Comparison of ENCODE assay signal across 9 cellular contexts in genomic region chr9:89313842-89314241, GRCh38. TPM values are rescaled to one million over a fixed set of nuclear protein-coding genes. Genes with fewer than 3 reads are reported as not detected.
DNase-seq lines count a peak whose midpoint lies in the region; ATAC-seq and TF ChIP-seq lines count a peak whose summit lies in the region.
"Had no signal": no experiment of that assay in that cellular context is flagged by ENCODE, and none has a peak within 500 bp of the region (broad histone marks: within the 10 kb centered on the region; RNA-seq: fewer than 3 reads in every experiment).

No MANE protein-coding gene starts in this region.

- CTCF ChIA-PET in HEK293 (lab: Yijun Ruan, JAX) = interaction anchor here (0.5 to 1.1 kb wide), 2 partner anchors 8 to 19 kb away, joined by 3 read pairs; no protein-coding TSS in a partner anchor

- H3K36me3 Mint-ChIP-seq in T-helper 2 cell treated with Interferon-gamma antibody and Interleukin-4, amounts not matched to agents 5 μg/mL and 100 μg/mL, for 36 hours (ENCODE audit: low read depth) = peaks cover 68% of the 10 kb centered on the region

- 46 to 91% (median 71%) methylated on average over 1 of the region's 1 CpG for WGBS in spleen, 5 donors

- peaks cover 37% of the 10 kb centered on the region for H3K36me3 ChIP-seq in BLaER1
- H3K36me3 ChIP-seq in HEK293 (ENCODE audit: control insufficient read depth in 2 of 2, insufficient read depth in 1 of 2, low read length in 2 of 2) = peaks cover 11 to 54% of the 10 kb centered on the region in 2 experiments; a peak in 2 of 3 replicates
- H3K36me3 ChIP-seq in spleen = peaks cover 0 to 30% (median 9%) of the 10 kb centered on the region in 6 donors
- H3K36me3 ChIP-seq: transverse colon had no signal

- ATAC-seq in GM18870 (IDR thresholded peaks at IDR 0.05; ENCODE audit: unreplicated experiment) = no peak

- no peak for TF ChIP-seq CTCF in HEK293 (tag by site-specific recombination; IDR thresholded peaks at IDR 0.05)
- no peak for TF ChIP-seq CTCF in fibroblast of villous mesenchyme (IDR thresholded peaks at IDR 0.05; ENCODE audit: insufficient read depth, low read depth, low read length)
- TF ChIP-seq CTCF in spleen (IDR thresholded peaks at IDR 0.05 in 8 of 11, conservative IDR thresholded peaks at IDR 0.05 in 3 of 11) = no peak

- peak overlapping the region; percentile 96 for H3K4me3 Mint-ChIP-seq in T-helper 2 cell treated with Interferon-gamma antibody and Interleukin-4, amounts not matched to agents 5 μg/mL and 100 μg/mL, for 36 hours

- H3K27ac ChIP-seq in BLaER1 (peak overlapping the region; percentile 94), HEK293 (ENCODE audit: extremely low read depth, low read depth, low read length) (peak overlapping the region; percentile 13; the same call in 1 of the 2 replicates), spleen (peak overlapping the region in 2 of 8 donors; percentile 2 to 9)

- intact Hi-C loops in spleen (cut with DNase I; ENCODE audit: low total_unique reads) = no loop called here

- TF ChIP-seq POLR2A in spleen (IDR thresholded peaks at IDR 0.05) = no peak

- no peaks in the 10 kb centered on the region for H3K9me3 Mint-ChIP-seq in T-helper 2 cell treated with Interferon-gamma antibody and Interleukin-4, amounts not matched to agents 5 μg/mL and 100 μg/mL, for 36 hours

- H3K27ac Mint-ChIP-seq in T-helper 2 cell treated with Interferon-gamma antibody and Interleukin-4, amounts not matched to agents 5 μg/mL and 100 μg/mL, for 36 hours = peak overlapping the region; percentile 53

- H3K27me3 ChIP-seq in BLaER1 = no peaks in the 10 kb centered on the region
- no peaks in the 10 kb centered on the region for H3K27me3 ChIP-seq in spleen (replicated peaks in 1 of 7)
- H3K27me3 ChIP-seq: transverse colon had no signal

- peaks cover 41% of the 10 kb centered on the region for H4K20me1 ChIP-seq in BLaER1

- peak overlapping the region; percentile 98 for H3K9ac ChIP-seq in BLaER1

- H3K4me1 ChIP-seq in BLaER1 = peaks cover 49% of the 10 kb centered on the region
- peaks cover 5% of the 10 kb centered on the region; the same call in 1 of the 2 replicates for H3K4me1 ChIP-seq in HEK293 (ENCODE audit: control insufficient read depth, insufficient read depth, low read length)
- peaks cover 21 to 68% (median 53%) of the 10 kb centered on the region in 6 donors for H3K4me1 ChIP-seq in spleen

- peaks cover 50% of the 10 kb centered on the region for H3K4me1 Mint-ChIP-seq in T-helper 2 cell treated with Interferon-gamma antibody and Interleukin-4, amounts not matched to agents 5 μg/mL and 100 μg/mL, for 36 hours (ENCODE audit: low read depth)

- peak overlapping the region; percentile 93 for H3K4me3 ChIP-seq in BLaER1
- peak overlapping the region; percentile 95 for H3K4me3 ChIP-seq in HEK293 (ENCODE audit: low read depth, low read length)
- peak overlapping the region; percentile 75 for H3K4me3 ChIP-seq in fibroblast of villous mesenchyme (ENCODE audit: low read depth, low read length)
- H3K4me3 ChIP-seq in spleen = peak overlapping the region in 1 of 8 donors; percentile 6

- POLR2A ChIA-PET in HEK293 (lab: Yijun Ruan, JAX) = interaction anchor here (0.9 kb wide), 1 partner anchor 11 kb away, joined by 3 read pairs; no protein-coding TSS in a partner anchor

- DNase-seq in T-helper 2 cell treated with Interferon-gamma antibody and Interleukin-4, amounts not matched to agents 5 μg/mL and 100 μg/mL, for 36 hours (ENCODE audit: low spot score) = peak; percentile 29
- DNase-seq in fibroblast of villous mesenchyme (ENCODE audit: low read depth) (no peak), NCI-H1092 (lab: John Stamatoyannopoulos, UW) (no peak), spleen (no peak), NOMO-1 (lab: John Stamatoyannopoulos, UW; ENCODE audit: unreplicated experiment in 2 of 2) (no peak)
- DNase-seq: transverse colon had no signal

- peak overlapping the region; percentile 97 for H3K4me2 ChIP-seq in BLaER1

- H3K9me3 ChIP-seq in BLaER1 = no peaks in the 10 kb centered on the region
- H3K9me3 ChIP-seq in HEK293 (ENCODE audit: control insufficient read depth, insufficient read depth, low read depth, low read length) = no peaks in the 10 kb centered on the region
- no peaks in the 10 kb centered on the region for H3K9me3 ChIP-seq in spleen
- H3K9me3 ChIP-seq: transverse colon had no signal

- H3K27me3 Mint-ChIP-seq in T-helper 2 cell treated with Interferon-gamma antibody and Interleukin-4, amounts not matched to agents 5 μg/mL and 100 μg/mL, for 36 hours (ENCODE audit: low read depth) = peaks cover 3% of the 10 kb centered on the region

TF ChIP-seq in HEK293, 187 proteins besides CTCF, POLR2A, EP300 and RAD21 (continues in another document):
- TF ChIP-seq MEIS1 (CRISPR knock-in tag; IDR thresholded peaks at IDR 0.05; ENCODE audit: borderline replicate concordance) (no peak), ZNF670 (tag by site-specific recombination; IDR thresholded peaks at IDR 0.05; ENCODE audit: low read depth) (no peak), SCRT1 (tag by site-specific recombination; IDR thresholded peaks at IDR 0.05; ENCODE audit: borderline replicate concordance) (no peak), ZNF274 (IDR thresholded peaks at IDR 0.05; ENCODE audit: low read length) (no peak), ZNF274 (tag by site-specific recombination; IDR thresholded peaks at IDR 0.05; ENCODE audit: borderline replicate concordance) (no peak), ZNF426 (tag by site-specific recombination; IDR thresholded peaks at IDR 0.05) (no peak), ZNF169 (tag by site-specific recombination; IDR thresholded peaks at IDR 0.05) (no peak), ZNF629 (tag by site-specific recombination; IDR thresholded peaks at IDR 0.05) (no peak), ZNF560 (tag by site-specific recombination; IDR thresholded peaks at IDR 0.05; ENCODE audit: borderline replicate concordance) (no peak)
- TF ChIP-seq, protein P1, sequence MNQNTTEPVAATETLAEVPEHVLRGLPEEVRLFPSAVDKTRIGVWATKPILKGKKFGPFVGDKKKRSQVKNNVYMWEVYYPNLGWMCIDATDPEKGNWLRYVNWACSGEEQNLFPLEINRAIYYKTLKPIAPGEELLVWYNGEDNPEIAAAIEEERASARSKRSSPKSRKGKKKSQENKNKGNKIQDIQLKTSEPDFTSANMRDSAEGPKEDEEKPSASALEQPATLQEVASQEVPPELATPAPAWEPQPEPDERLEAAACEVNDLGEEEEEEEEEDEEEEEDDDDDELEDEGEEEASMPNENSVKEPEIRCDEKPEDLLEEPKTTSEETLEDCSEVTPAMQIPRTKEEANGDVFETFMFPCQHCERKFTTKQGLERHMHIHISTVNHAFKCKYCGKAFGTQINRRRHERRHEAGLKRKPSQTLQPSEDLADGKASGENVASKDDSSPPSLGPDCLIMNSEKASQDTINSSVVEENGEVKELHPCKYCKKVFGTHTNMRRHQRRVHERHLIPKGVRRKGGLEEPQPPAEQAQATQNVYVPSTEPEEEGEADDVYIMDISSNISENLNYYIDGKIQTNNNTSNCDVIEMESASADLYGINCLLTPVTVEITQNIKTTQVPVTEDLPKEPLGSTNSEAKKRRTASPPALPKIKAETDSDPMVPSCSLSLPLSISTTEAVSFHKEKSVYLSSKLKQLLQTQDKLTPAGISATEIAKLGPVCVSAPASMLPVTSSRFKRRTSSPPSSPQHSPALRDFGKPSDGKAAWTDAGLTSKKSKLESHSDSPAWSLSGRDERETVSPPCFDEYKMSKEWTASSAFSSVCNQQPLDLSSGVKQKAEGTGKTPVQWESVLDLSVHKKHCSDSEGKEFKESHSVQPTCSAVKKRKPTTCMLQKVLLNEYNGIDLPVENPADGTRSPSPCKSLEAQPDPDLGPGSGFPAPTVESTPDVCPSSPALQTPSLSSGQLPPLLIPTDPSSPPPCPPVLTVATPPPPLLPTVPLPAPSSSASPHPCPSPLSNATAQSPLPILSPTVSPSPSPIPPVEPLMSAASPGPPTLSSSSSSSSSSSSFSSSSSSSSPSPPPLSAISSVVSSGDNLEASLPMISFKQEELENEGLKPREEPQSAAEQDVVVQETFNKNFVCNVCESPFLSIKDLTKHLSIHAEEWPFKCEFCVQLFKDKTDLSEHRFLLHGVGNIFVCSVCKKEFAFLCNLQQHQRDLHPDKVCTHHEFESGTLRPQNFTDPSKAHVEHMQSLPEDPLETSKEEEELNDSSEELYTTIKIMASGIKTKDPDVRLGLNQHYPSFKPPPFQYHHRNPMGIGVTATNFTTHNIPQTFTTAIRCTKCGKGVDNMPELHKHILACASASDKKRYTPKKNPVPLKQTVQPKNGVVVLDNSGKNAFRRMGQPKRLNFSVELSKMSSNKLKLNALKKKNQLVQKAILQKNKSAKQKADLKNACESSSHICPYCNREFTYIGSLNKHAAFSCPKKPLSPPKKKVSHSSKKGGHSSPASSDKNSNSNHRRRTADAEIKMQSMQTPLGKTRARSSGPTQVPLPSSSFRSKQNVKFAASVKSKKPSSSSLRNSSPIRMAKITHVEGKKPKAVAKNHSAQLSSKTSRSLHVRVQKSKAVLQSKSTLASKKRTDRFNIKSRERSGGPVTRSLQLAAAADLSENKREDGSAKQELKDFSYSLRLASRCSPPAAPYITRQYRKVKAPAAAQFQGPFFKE (tag by site-specific recombination; IDR thresholded peaks at IDR 0.05; ENCODE audit: borderline replicate concordance) = no peak
- TF ChIP-seq, protein P2, sequence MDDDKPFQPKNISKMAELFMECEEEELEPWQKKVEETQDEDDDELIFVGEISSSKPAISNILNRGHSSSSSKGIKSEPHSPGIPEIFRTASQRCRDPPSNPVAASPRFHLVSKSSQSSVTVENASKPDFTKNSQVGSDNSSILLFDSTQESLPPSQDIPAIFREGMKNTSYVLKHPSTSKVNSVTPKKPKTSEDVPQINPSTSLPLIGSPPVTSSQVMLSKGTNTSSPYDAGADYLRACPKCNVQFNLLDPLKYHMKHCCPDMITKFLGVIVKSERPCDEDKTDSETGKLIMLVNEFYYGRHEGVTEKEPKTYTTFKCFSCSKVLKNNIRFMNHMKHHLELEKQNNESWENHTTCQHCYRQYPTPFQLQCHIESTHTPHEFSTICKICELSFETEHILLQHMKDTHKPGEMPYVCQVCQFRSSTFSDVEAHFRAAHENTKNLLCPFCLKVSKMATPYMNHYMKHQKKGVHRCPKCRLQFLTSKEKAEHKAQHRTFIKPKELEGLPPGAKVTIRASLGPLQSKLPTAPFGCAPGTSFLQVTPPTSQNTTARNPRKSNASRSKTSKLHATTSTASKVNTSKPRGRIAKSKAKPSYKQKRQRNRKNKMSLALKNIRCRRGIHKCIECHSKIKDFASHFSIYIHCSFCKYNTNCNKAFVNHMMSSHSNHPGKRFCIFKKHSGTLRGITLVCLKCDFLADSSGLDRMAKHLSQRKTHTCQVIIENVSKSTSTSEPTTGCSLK (tag by site-specific recombination; IDR thresholded peaks at IDR 0.05) = no peak

RNA-seq across cellular contexts. Expression of gene CKS2, which starts 2.8 kb away (rescaled TPM):
- total RNA-seq in fibroblast of villous mesenchyme (78.0 and 228 TPM in 2 replicates), spleen (10 to 100 TPM in 6 of 7 donors, 1 to 10 TPM in 1; 9.2 to 27.3 (median 13.9) TPM)
- polyA plus RNA-seq in spleen = 100 to 1,000 TPM in 2 of 3 donors, 10 to 100 TPM in 1; 50.0 to 142 (median 109) TPM

RNA-seq across cellular contexts. Expression of gene SECISBP2, which starts 4.5 kb away (rescaled TPM):
- total RNA-seq in fibroblast of villous mesenchyme = 23.3 and 27.4 TPM in 2 replicates
- total RNA-seq in spleen = 100 to 1,000 TPM in 1 of 7 donors, 10 to 100 TPM in 6; 55.7 to 117 (median 86.7) TPM
- 10 to 100 TPM; 20.7 to 40.2 (median 38.4) TPM for polyA plus RNA-seq in spleen
